ENCODE assay signal across 2 cellular contexts in genomic region chr9:128103589-128103962, GRCh38.
TF ChIP-seq lines count a peak whose summit lies in the region.

No MANE protein-coding gene starts in this region.

TF ChIP-seq in IMR-90, 13 proteins besides CTCF, POLR2A, EP300 and RAD21:
- no peak for TF ChIP-seq RFX5 (IDR thresholded peaks at IDR 0.05; ENCODE audit: low read depth, low read length)

TF ChIP-seq in liver, 16 proteins besides CTCF, POLR2A, EP300 and RAD21:
- no peak for TF ChIP-seq TAF1 (conservative IDR thresholded peaks at IDR 0.05)
- TF ChIP-seq ZBTB33 (IDR thresholded peaks at IDR 0.05): no peak
- TF ChIP-seq GABPA (IDR thresholded peaks at IDR 0.05 in 1 of 2, conservative IDR thresholded peaks at IDR 0.05 in 1 of 2): no peak
- TF ChIP-seq YY1 (IDR thresholded peaks at IDR 0.05): no peak
- no peak for TF ChIP-seq HNF4G (IDR thresholded peaks at IDR 0.05)
- TF ChIP-seq RXRA (IDR thresholded peaks at IDR 0.05): no peak
- TF ChIP-seq MAX (IDR thresholded peaks at IDR 0.05): no peak
- TF ChIP-seq FOXA2 (IDR thresholded peaks at IDR 0.05): no peak
- no peak for TF ChIP-seq HNF4A (conservative IDR thresholded peaks at IDR 0.05)
- no peak for TF ChIP-seq NR2F2 (IDR thresholded peaks at IDR 0.05)
